Comparison of ENCODE assay signal across 1 cellular context in genomic region chr19:43789029-43789428, GRCh38.
TF ChIP-seq lines count a peak whose summit lies in the region.

No MANE protein-coding gene starts in this region.

TF ChIP-seq in HepG2, 621 proteins besides CTCF, POLR2A, EP300 and RAD21 (continued from another document and continues in another):
- TF ChIP-seq ZBTB26 (CRISPR knock-in tag; IDR thresholded peaks at IDR 0.05; ENCODE audit: borderline replicate concordance) (peak; percentile 62; the same call in 1 of the 2 replicates), PLRG1 (conservative IDR thresholded peaks at IDR 0.05) (no peak), THYN1 (CRISPR knock-in tag; IDR thresholded peaks at IDR 0.05; ENCODE audit: borderline replicate concordance, low read depth) (no peak), SP140L (CRISPR knock-in tag; IDR thresholded peaks at IDR 0.05; ENCODE audit: borderline replicate concordance) (peak; percentile 69; the same call in 1 of the 2 replicates), CBFB (CRISPR knock-in tag; IDR thresholded peaks at IDR 0.05) (no peak), SAFB2 (CRISPR knock-in tag; IDR thresholded peaks at IDR 0.05; ENCODE audit: borderline replicate concordance, low read depth) (no peak), ZBTB7B (CRISPR knock-in tag; IDR thresholded peaks at IDR 0.05) (no peak), ARID4A (CRISPR knock-in tag; IDR thresholded peaks at IDR 0.05; ENCODE audit: borderline replicate concordance) (no peak), SOX5 (CRISPR knock-in tag; IDR thresholded peaks at IDR 0.05; ENCODE audit: borderline replicate concordance) (no peak), BCL6 (CRISPR knock-in tag; IDR thresholded peaks at IDR 0.05) (0 out of 2 replicates have a peak, but pooled peaks have one; percentile 31), ZNF501 (CRISPR knock-in tag; IDR thresholded peaks at IDR 0.05) (no peak), ZNF615 (CRISPR knock-in tag; IDR thresholded peaks at IDR 0.05; ENCODE audit: borderline replicate concordance) (no peak), TOE1 (CRISPR knock-in tag; IDR thresholded peaks at IDR 0.05) (no peak), TEAD3 (CRISPR knock-in tag; optimal IDR thresholded peaks at IDR 0.05; ENCODE audit: borderline replicate concordance) (no peak), ZNF224 (CRISPR knock-in tag; IDR thresholded peaks at IDR 0.05) (no peak), FOXM1 (CRISPR knock-in tag; IDR thresholded peaks at IDR 0.05) (no peak), ZNF589 (CRISPR knock-in tag; conservative IDR thresholded peaks at IDR 0.05) (no peak), CENPBD1 (CRISPR knock-in tag; IDR thresholded peaks at IDR 0.05; ENCODE audit: borderline replicate concordance, low read depth) (no peak), ZNF24 (IDR thresholded peaks at IDR 0.05) (no peak), ZNF75D (CRISPR knock-in tag; IDR thresholded peaks at IDR 0.05; ENCODE audit: borderline replicate concordance) (peak; percentile 81; the same call in 1 of the 2 replicates), ZNF644 (CRISPR knock-in tag; IDR thresholded peaks at IDR 0.05; ENCODE audit: low read depth) (no peak), RORA (CRISPR knock-in tag; IDR thresholded peaks at IDR 0.05) (no peak), MTA3 (CRISPR knock-in tag; IDR thresholded peaks at IDR 0.05) (peak; percentile 63; the same call in 1 of the 2 replicates), ZNF761 (CRISPR knock-in tag; conservative IDR thresholded peaks at IDR 0.05) (no peak), STAT5B (CRISPR knock-in tag; IDR thresholded peaks at IDR 0.05) (peak; percentile 94; the same call in 1 of the 2 replicates), ZNF646 (CRISPR knock-in tag; IDR thresholded peaks at IDR 0.05) (no peak), ZNF33B (CRISPR knock-in tag; IDR thresholded peaks at IDR 0.05) (no peak), PRDM15 (CRISPR knock-in tag; IDR thresholded peaks at IDR 0.05) (no peak), ZNF746 (CRISPR knock-in tag; IDR thresholded peaks at IDR 0.05) (no peak), ZNF607 (CRISPR knock-in tag; IDR thresholded peaks at IDR 0.05; ENCODE audit: borderline replicate concordance) (no peak), HNF1A (IDR thresholded peaks at IDR 0.05; ENCODE audit: low read depth) (no peak), HNF1A (CRISPR knock-in tag; IDR thresholded peaks at IDR 0.05; ENCODE audit: borderline replicate concordance) (no peak), TGIF2 (CRISPR knock-in tag; IDR thresholded peaks at IDR 0.05) (peak; percentile 89; the same call in 1 of the 2 replicates), DMTF1 (CRISPR knock-in tag; IDR thresholded peaks at IDR 0.05) (no peak)
